ENCODE assay signal across 9 cellular contexts in the genomic region with DNA sequence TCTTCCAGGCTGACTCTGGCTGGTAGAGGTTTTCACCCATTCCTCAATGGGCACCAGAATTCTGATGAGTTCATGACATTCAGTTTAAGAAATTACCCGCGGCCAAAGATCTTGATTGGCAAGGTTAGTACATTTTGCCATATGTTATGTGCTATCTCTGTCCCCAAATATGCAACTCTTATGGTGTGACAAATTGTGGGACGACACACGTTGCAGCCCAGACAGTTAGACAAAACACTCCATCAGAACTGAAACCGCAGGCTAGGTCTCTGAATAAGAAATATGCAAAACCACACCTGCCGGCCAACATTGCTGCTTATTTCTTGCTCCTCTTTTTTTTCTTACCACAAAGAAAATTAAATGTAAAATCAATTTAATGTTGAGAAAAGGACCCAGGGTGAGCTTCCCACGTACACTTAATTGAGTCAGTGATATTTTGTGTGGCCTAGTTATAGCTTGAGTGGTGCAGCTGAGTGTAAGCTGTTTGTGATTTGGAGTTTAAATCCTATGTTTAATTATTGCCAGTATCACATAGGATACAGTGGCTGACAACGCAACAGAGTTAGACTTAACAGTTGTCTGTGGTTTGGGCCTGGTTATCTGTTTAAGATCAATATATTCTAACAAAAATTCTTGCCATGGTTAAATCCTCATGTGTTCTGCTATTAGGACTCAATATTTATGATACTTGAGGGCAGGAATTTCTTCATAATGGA. TPM values are rescaled to one million over a fixed set of nuclear protein-coding genes. Genes with fewer than 3 reads are reported as not detected.
DNase-seq lines count a peak whose midpoint lies in the region; ATAC-seq and FAIRE-seq lines count a peak whose summit lies in the region.
"Had no signal": no experiment of that assay in that cellular context is flagged by ENCODE, and none has a peak within 500 bp of the region (broad histone marks: within the 10 kb centered on the region; RNA-seq: fewer than 3 reads in every experiment).

No MANE protein-coding gene starts in this region.

- no peaks in the 10 kb centered on the region for H3K4me1 Mint-ChIP-seq in activated T-cell treated with anti-CD3 and anti-CD28 coated beads, Interleukin-2, amount 50 U/mL, for 72 hours (ENCODE audit: low read depth)

- ATAC-seq in GM19351 (IDR thresholded peaks at IDR 0.05; ENCODE audit: unreplicated experiment) (peak; percentile 94), HG02763 (IDR thresholded peaks at IDR 0.05; ENCODE audit: unreplicated experiment) (peak; percentile 92), HG03520 (IDR thresholded peaks at IDR 0.05; ENCODE audit: unreplicated experiment) (peak; percentile 83)
- no peak for ATAC-seq in activated T-cell treated with anti-CD3 and anti-CD28 coated beads, Interleukin-2, amount 50 U/mL, for 72 hours (replicated peaks in 1 of 2)
- ATAC-seq: left colon had no signal

- no peaks in the 10 kb centered on the region for H3K27me3 Mint-ChIP-seq in activated T-cell treated with anti-CD3 and anti-CD28 coated beads, Interleukin-2, amount 50 U/mL, for 72 hours (ENCODE audit: low read depth)

- no peak overlapping the region for H3K27ac Mint-ChIP-seq in activated T-cell treated with anti-CD3 and anti-CD28 coated beads, Interleukin-2, amount 50 U/mL, for 72 hours

- H3K36me3 Mint-ChIP-seq in activated T-cell treated with anti-CD3 and anti-CD28 coated beads, Interleukin-2, amount 50 U/mL, for 72 hours (ENCODE audit: insufficient read depth in 2 of 2): no peaks in the 10 kb centered on the region

- no peak overlapping the region for H3K4me3 Mint-ChIP-seq in activated T-cell treated with anti-CD3 and anti-CD28 coated beads, Interleukin-2, amount 50 U/mL, for 72 hours

- DNase-seq in cerebellar cortex (ENCODE audit: low spot score): no peak
- no peak for DNase-seq in activated T-cell treated with anti-CD3 and anti-CD28 coated beads, Interleukin-2, amount 50 U/mL, for 72 hours
- no peak for DNase-seq in HTR-8/SVneo (ENCODE audit: insufficient read length, low spot score)
- no peak for DNase-seq in kidney tubule cell (ENCODE audit: low spot score)
- DNase-seq: left colon had no signal

- peaks cover 0 to 2% of the 10 kb centered on the region in 2 donors for H3K9me3 Mint-ChIP-seq in activated T-cell treated with anti-CD3 and anti-CD28 coated beads, Interleukin-2, amount 50 U/mL, for 72 hours

- no peak for FAIRE-seq in HTR-8/SVneo (lab: Jason Lieb, UNC)
- FAIRE-seq: D721Med had no signal

RNA-seq across cellular contexts. Expression of a gene that starts 35.7 kb away (rescaled TPM):
- total RNA-seq in activated T-cell treated with anti-CD3 and anti-CD28 coated beads, Interleukin-2, amount 50 U/mL, for 72 hours: under 1 TPM; 0.50 to 0.67 TPM

Comparison
In these comparisons a context has a peak if more than half of its experiments do, and no peak if none do; other contexts are left out.
1. ATAC-seq: peak in GM19351 (single experiment), HG02763 (single experiment) and HG03520 (single experiment); none in activated T-cell treated with anti-CD3 and anti-CD28 coated beads, Interleukin-2, amount 50 U/mL, for 72 hours (0 of 2).